Comparison of ENCODE assay signal across 8 cellular contexts in genomic region chr3:112086857-112087524, GRCh38. TPM values are rescaled to one million over a fixed set of nuclear protein-coding genes. Genes with fewer than 3 reads are reported as not detected.
A peak's percentile ranks its signal among the peaks of the same experiment; 100 is the strongest.
DNase-seq lines count a peak whose midpoint lies in the region; ATAC-seq and TF ChIP-seq lines count a peak whose summit lies in the region.

No MANE protein-coding gene starts in this region.

- CTCF ChIA-PET in HEK293 (lab: Yijun Ruan, JAX): interaction anchor here (0.6 kb wide), 1 partner anchor 120 kb away, joined by 3 read pairs; no protein-coding TSS in a partner anchor

- TF ChIP-seq CTCF in HEK293 (tag by site-specific recombination; IDR thresholded peaks at IDR 0.05) (no peak; the same call in 1 of the 2 replicates), VCaP (conservative IDR thresholded peaks at IDR 0.05) (no peak), gastrocnemius medialis (IDR thresholded peaks at IDR 0.05 in 4 of 5, conservative IDR thresholded peaks at IDR 0.05 in 1 of 5) (no peak), adrenal gland (IDR thresholded peaks at IDR 0.05) (peak in 1 of 6 experiments; percentile 0)

- intact Hi-C loops in left ventricle myocardium superior (cut with micrococcal nuclease) (no loop called here), gastrocnemius medialis (cut with DNase I; ENCODE audit: low total_unique reads) (no loop called here), adrenal gland (cut with DNase I) (no loop called here)

- DNase-seq in left ventricle myocardium superior (no peak), gastrocnemius medialis (no peak), DMS79 (lab: John Stamatoyannopoulos, UW) (no peak), adrenal gland (no peak), NCI-H510A treated with DMSO at 0.1 percent for 48 hours (lab: John Stamatoyannopoulos, UW) (no peak)
- no peak for DNase-seq in central memory CD4-positive, alpha-beta T cell

- peak overlapping the region; percentile 78 for H3K27ac ChIP-seq in HEK293 (ENCODE audit: extremely low read depth, low read depth, low read length)
- peak overlapping the region; percentile 59; the same call in 1 of the 2 replicates for H3K27ac ChIP-seq in VCaP
- peak overlapping the region in 3 of 4 donors; percentile 51 to 78 (median 58) for H3K27ac ChIP-seq in gastrocnemius medialis
- peak overlapping the region in 1 of 5 donors; percentile 83 for H3K27ac ChIP-seq in adrenal gland

- in situ Hi-C loops in gastrocnemius medialis (cut with MboI; ENCODE audit: low sequenced_read_pairs in 4 of 4): no loop called here

- peak overlapping the region; percentile 41 for H3K4me3 ChIP-seq in HEK293 (ENCODE audit: low read depth, low read length)
- peak overlapping the region; percentile 60 to 85 (median 66) for H3K4me3 ChIP-seq in gastrocnemius medialis
- H3K4me3 ChIP-seq in adrenal gland: peak overlapping the region in 2 of 4 donors; percentile 69 to 75

- H3K9me3 ChIP-seq in HEK293 (ENCODE audit: control insufficient read depth, insufficient read depth, low read depth, low read length) (no peaks in the 10 kb centered on the region), gastrocnemius medialis (no peaks in the 10 kb centered on the region), adrenal gland (replicated peaks in 1 of 3) (no peaks in the 10 kb centered on the region)

- ATAC-seq in left ventricle myocardium superior (peak; percentile 1), gastrocnemius medialis (no peak)

- no peak for TF ChIP-seq POLR2A in gastrocnemius medialis (IDR thresholded peaks at IDR 0.05)
- no peak for TF ChIP-seq POLR2A in adrenal gland (IDR thresholded peaks at IDR 0.05)

- POLR2A ChIA-PET in HEK293 (lab: Yijun Ruan, JAX): interaction anchor here (2.7 kb wide), 1 partner anchor 10 kb away, joined by 11 read pairs; no protein-coding TSS in a partner anchor

- 19 to 29% (median 28%) methylated on average over 14 of the region's 14 CpGs for WGBS in adrenal gland, 4 donors

- H3K27me3 ChIP-seq in gastrocnemius medialis: no peaks in the 10 kb centered on the region
- H3K27me3 ChIP-seq in adrenal gland: no peaks in the 10 kb centered on the region

- no peaks in the 10 kb centered on the region for H3K36me3 ChIP-seq in HEK293 (ENCODE audit: control insufficient read depth in 2 of 2, insufficient read depth in 1 of 2, low read length in 2 of 2)
- H3K36me3 ChIP-seq in gastrocnemius medialis: no peaks in the 10 kb centered on the region
- no peaks in the 10 kb centered on the region for H3K36me3 ChIP-seq in adrenal gland (replicated peaks in 1 of 2)

- H3K4me1 ChIP-seq in HEK293 (ENCODE audit: control insufficient read depth, insufficient read depth, low read length) (peaks cover 14% of the 10 kb centered on the region; the same call in 1 of the 2 replicates), gastrocnemius medialis (peaks cover 0 to 5% of the 10 kb centered on the region in 2 donors), adrenal gland (replicated peaks in 1 of 2) (peaks cover 0 to 7% of the 10 kb centered on the region in 2 donors)

TF ChIP-seq in HEK293, 187 proteins besides CTCF, POLR2A, EP300 and RAD21:
- TF ChIP-seq ZNF623 (tag by site-specific recombination; IDR thresholded peaks at IDR 0.05) (no peak), PRDM1 (tag by site-specific recombination; IDR thresholded peaks at IDR 0.05) (peak; percentile 78), ZNF366 (tag by site-specific recombination; conservative IDR thresholded peaks at IDR 0.05) (peak; percentile 51; the same call in 1 of the 2 replicates)

RNA-seq across cellular contexts. Expression of gene C3orf52, which starts 0.8 kb away (rescaled TPM):
- 1.7 TPM for total RNA-seq in left ventricle myocardium superior
- total RNA-seq in gastrocnemius medialis: 1 to 10 TPM in 1 of 4 donors, under 1 TPM in 3; 0.39 to 1.1 (median 0.82) TPM
- total RNA-seq in adrenal gland: 1 to 10 TPM in 6 of 8 donors, under 1 TPM in 2; 0.06 to 4.0 (median 2.3) TPM
- 1 to 10 TPM; 1.1 to 2.2 (median 2.2) TPM for polyA plus RNA-seq in adrenal gland

RNA-seq across cellular contexts. Expression of gene GCSAM, which starts 46.1 kb away (rescaled TPM):
- total RNA-seq in left ventricle myocardium superior (not detected), gastrocnemius medialis (not detected), adrenal gland (1 to 10 TPM in 1 of 8 donors, under 1 TPM in 3, not detected in 4; 0.18 to 1.8 (median 0.47) TPM)
- polyA plus RNA-seq in adrenal gland: under 1 TPM in 2 of 3 donors, not detected in 1; 0.07 to 0.26 TPM

RNA-seq across cellular contexts. Expression of gene TMPRSS7, which starts 52.5 kb away (rescaled TPM):
- total RNA-seq in left ventricle myocardium superior: not detected
- total RNA-seq in gastrocnemius medialis: not detected
- not detected for total RNA-seq in adrenal gland
- polyA plus RNA-seq in adrenal gland: not detected
